7 cellular contexts compared by ENCODE assay signal in the genomic region with DNA sequence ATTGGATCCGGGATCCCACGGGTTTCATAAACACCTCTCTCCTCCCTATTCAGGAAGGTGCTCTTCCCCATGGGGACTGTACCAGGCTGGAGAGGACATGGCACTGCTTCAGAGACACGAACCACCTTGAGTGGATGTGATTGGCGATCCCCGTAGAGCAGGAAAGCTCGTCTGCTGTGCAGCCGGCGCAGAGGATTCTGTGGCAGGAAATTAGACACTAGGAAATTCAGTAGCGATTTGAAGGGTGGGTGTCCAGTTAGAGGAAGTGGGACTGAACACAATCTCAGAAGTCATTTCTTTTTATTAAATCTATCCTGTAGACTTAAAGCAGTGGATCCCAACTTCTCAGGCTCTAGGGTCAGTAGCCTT. TPM values are rescaled to one million over a fixed set of nuclear protein-coding genes. Genes with fewer than 3 reads are reported as not detected.
A peak's percentile ranks its signal among the peaks of the same experiment; 100 is the strongest.
DNase-seq lines count a peak whose midpoint lies in the region; ATAC-seq and TF ChIP-seq lines count a peak whose summit lies in the region.
"Had no signal": no experiment of that assay in that cellular context is flagged by ENCODE, and none has a peak within 500 bp of the region (broad histone marks: within the 10 kb centered on the region; RNA-seq: fewer than 3 reads in every experiment).

No MANE protein-coding gene starts in this region.

- H3K4me3 ChIP-seq in Caco-2 (ENCODE audit: low read depth, low read length) (peak overlapping the region; percentile 97), mucosa of descending colon (peak overlapping the region; percentile 97)

- H3K27me3 ChIP-seq in Caco-2 (replicated peaks; ENCODE audit: control insufficient read depth, insufficient read depth, low read length): no peaks in the 10 kb centered on the region

- H3K36me3 ChIP-seq in Caco-2 (ENCODE audit: control insufficient read depth, insufficient read depth, low read length): no peaks in the 10 kb centered on the region
- H3K36me3 ChIP-seq in mucosa of descending colon (ENCODE audit: low read depth): peaks cover 4% of the 10 kb centered on the region

- CTCF ChIA-PET in Caco-2 (lab: Charles Lee): interaction anchor here (2.0 kb wide), 1 partner anchor 32 kb away, joined by 7 read pairs; no protein-coding TSS in a partner anchor

- ATAC-seq in HG03103 (IDR thresholded peaks at IDR 0.05; ENCODE audit: low read depth, unreplicated experiment) (peak; percentile 8), mucosa of descending colon (peak; percentile 23)

- H3K27ac Mint-ChIP-seq in Caco-2 (ENCODE audit: unreplicated experiment): peak overlapping the region; percentile 76
- peak overlapping the region; percentile 85 for H3K27ac Mint-ChIP-seq in activated naive CD8-positive, alpha-beta T cell

- peak overlapping the region; percentile 90 for H3K4me3 Mint-ChIP-seq in Caco-2 (ENCODE audit: unreplicated experiment)
- H3K4me3 Mint-ChIP-seq in activated naive CD8-positive, alpha-beta T cell: peak overlapping the region; percentile 94

- POLR2A ChIA-PET in Caco-2 (lab: Charles Lee): no interaction called here

- no peaks in the 10 kb centered on the region for H3K27me3 Mint-ChIP-seq in Caco-2 (ENCODE audit: insufficient read depth, unreplicated experiment)
- no peaks in the 10 kb centered on the region for H3K27me3 Mint-ChIP-seq in activated naive CD8-positive, alpha-beta T cell

- no TSS peak for BruUV-seq in Caco-2 (replicated peaks; lab: Mats Ljungman, UMichigan)

- H3K9me3 Mint-ChIP-seq in Caco-2 (ENCODE audit: unreplicated experiment): no peaks in the 10 kb centered on the region
- H3K9me3 Mint-ChIP-seq in activated naive CD8-positive, alpha-beta T cell (ENCODE audit: low read depth): no peaks in the 10 kb centered on the region

- H3K4me1 ChIP-seq in Caco-2: no peaks in the 10 kb centered on the region; the same call in 1 of the 2 replicates
- peaks cover 37% of the 10 kb centered on the region for H3K4me1 ChIP-seq in mucosa of descending colon (ENCODE audit: low read depth)

- intact Hi-C loops in Caco-2 (cut with micrococcal nuclease; ENCODE audit: unreplicated experiment) (no loop called here), mucosa of descending colon (cut with DNase I, micrococcal nuclease) (no loop called here)

- H3K9me3 ChIP-seq in Caco-2 (no peaks in the 10 kb centered on the region), mucosa of descending colon (no peaks in the 10 kb centered on the region)

- no peak for DNase-seq in Caco-2
- DNase-seq in mucosa of descending colon: no peak
- DNase-seq in putamen (ENCODE audit: low spot score): no peak
- no peak for DNase-seq in dedifferentiated amniotic fluid mesenchymal stem cell (ENCODE audit: extremely low spot score)

- TF ChIP-seq CTCF in Caco-2 (IDR thresholded peaks at IDR 0.05; ENCODE audit: insufficient read depth in 1 of 2, low read depth in 1 of 2, low read length in 1 of 2, severe bottlenecking in 1 of 2, unreplicated experiment in 1 of 2): no peak
- TF ChIP-seq CTCF in mucosa of descending colon (IDR thresholded peaks at IDR 0.05): no peak

- H3K36me3 Mint-ChIP-seq in Caco-2 (ENCODE audit: insufficient read depth, unreplicated experiment): peaks cover 6% of the 10 kb centered on the region
- H3K36me3 Mint-ChIP-seq in activated naive CD8-positive, alpha-beta T cell: no peaks in the 10 kb centered on the region

- no peaks in the 10 kb centered on the region for H3K4me1 Mint-ChIP-seq in Caco-2 (ENCODE audit: low read depth, unreplicated experiment)
- peaks cover 30% of the 10 kb centered on the region for H3K4me1 Mint-ChIP-seq in activated naive CD8-positive, alpha-beta T cell (ENCODE audit: low read depth)

RNA-seq across cellular contexts. Expression of gene PDIK1L, which starts 0.8 kb away (rescaled TPM):
- total RNA-seq in Caco-2 (2022) (5.5 and 6.0 TPM in 2 replicates), mucosa of descending colon (10 to 100 TPM; 12.9 to 17.0 (median 15.0) TPM)

RNA-seq across cellular contexts. Expression of gene TRIM63, which starts 45.0 kb away (rescaled TPM):
- total RNA-seq in Caco-2 (2022): not detected in 2 replicates
- under 1 TPM in 2 of 3 donors, not detected in 1; 0.22 TPM for total RNA-seq in mucosa of descending colon

RNA-seq across cellular contexts. Expression of gene FAM110D, which starts 46.5 kb away (rescaled TPM):
- total RNA-seq in Caco-2 (2022) (0.12 and 0.16 TPM in 2 replicates), mucosa of descending colon (1 to 10 TPM in 2 of 3 donors, under 1 TPM in 1; 0.78 to 1.5 (median 1.5) TPM)

RNA-seq across cellular contexts. Expression of gene C1orf232, which starts 56.4 kb away (rescaled TPM):
- total RNA-seq in Caco-2 (2022) (not detected in 2 replicates), mucosa of descending colon (not detected)
- total RNA-seq: SK-MEL-5 had no signal

RNA-seq across cellular contexts. Expression of gene ZNF593, which starts 57.3 kb away (rescaled TPM):
- total RNA-seq in Caco-2 (2022) (50.0 and 50.8 TPM in 2 replicates), mucosa of descending colon (10 to 100 TPM; 14.8 to 21.4 (median 17.9) TPM)
